3 cellular contexts compared by ENCODE assay signal in the genomic region with DNA sequence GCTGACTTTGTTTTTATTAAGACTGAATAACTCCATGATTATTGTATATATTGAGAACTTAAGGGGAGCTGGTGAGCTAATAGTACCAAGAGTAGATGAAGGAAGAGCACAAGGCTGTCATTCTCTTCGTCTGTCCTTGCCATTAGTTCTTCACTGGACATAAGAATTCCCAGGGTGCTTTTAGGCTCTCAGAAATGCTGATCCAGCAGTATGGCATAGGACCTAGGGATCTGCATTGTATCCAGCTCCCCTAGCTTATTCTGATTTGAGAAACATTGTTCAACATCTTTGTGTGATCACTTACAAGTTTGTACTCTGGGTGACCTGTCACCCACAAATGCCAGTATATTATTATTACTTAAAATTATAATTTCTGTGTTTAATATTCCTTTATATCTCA.
TF ChIP-seq lines count a peak whose summit lies in the region.

No MANE protein-coding gene starts in this region.

TF ChIP-seq in A549, 52 proteins besides CTCF, POLR2A, EP300 and RAD21:
- TF ChIP-seq RARB (CRISPR knock-in tag; IDR thresholded peaks at IDR 0.05) (no peak), MAFK (IDR thresholded peaks at IDR 0.05; ENCODE audit: partially characterized antibody) (peak; percentile 68)

TF ChIP-seq in IMR-90, 13 proteins besides CTCF, POLR2A, EP300 and RAD21:
- TF ChIP-seq RCOR1 (IDR thresholded peaks at IDR 0.05; ENCODE audit: insufficient replicate concordance, low read length) (no peak), MAFK (IDR thresholded peaks at IDR 0.05; ENCODE audit: low read depth, low read length) (peak; percentile 82)
- TF ChIP-seq, protein P1, sequence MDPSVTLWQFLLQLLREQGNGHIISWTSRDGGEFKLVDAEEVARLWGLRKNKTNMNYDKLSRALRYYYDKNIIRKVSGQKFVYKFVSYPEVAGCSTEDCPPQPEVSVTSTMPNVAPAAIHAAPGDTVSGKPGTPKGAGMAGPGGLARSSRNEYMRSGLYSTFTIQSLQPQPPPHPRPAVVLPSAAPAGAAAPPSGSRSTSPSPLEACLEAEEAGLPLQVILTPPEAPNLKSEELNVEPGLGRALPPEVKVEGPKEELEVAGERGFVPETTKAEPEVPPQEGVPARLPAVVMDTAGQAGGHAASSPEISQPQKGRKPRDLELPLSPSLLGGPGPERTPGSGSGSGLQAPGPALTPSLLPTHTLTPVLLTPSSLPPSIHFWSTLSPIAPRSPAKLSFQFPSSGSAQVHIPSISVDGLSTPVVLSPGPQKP (IDR thresholded peaks at IDR 0.05; ENCODE audit: borderline replicate concordance, low read depth, low read length) = no peak
TF ChIP-seq in IMR-90: peak in this region for 1.

TF ChIP-seq in H1, 55 proteins besides CTCF, POLR2A, EP300 and RAD21:
- TF ChIP-seq MAFK (IDR thresholded peaks at IDR 0.05; ENCODE audit: low read depth, low read length) (peak; percentile 40; the same call in 1 of the 2 replicates), RNF2 (IDR thresholded peaks at IDR 0.05; ENCODE audit: borderline replicate concordance, low read depth, low read length, missing control alignments, poor library complexity, severe bottlenecking) (no peak), EZH2 (IDR thresholded peaks at IDR 0.05; ENCODE audit: low read depth, low read length, severe bottlenecking) (no peak), JUND (IDR thresholded peaks at IDR 0.05; ENCODE audit: low read length) (no peak), SRF (IDR thresholded peaks at IDR 0.05; ENCODE audit: low read depth, low read length) (no peak), TBP (IDR thresholded peaks at IDR 0.05; ENCODE audit: low read depth, low read length) (no peak), POU5F1 (IDR thresholded peaks at IDR 0.05; ENCODE audit: low read depth, low read length) (no peak), CHD1 (IDR thresholded peaks at IDR 0.05; ENCODE audit: low read depth, low read length) (no peak)
